In the genomic region with DNA sequence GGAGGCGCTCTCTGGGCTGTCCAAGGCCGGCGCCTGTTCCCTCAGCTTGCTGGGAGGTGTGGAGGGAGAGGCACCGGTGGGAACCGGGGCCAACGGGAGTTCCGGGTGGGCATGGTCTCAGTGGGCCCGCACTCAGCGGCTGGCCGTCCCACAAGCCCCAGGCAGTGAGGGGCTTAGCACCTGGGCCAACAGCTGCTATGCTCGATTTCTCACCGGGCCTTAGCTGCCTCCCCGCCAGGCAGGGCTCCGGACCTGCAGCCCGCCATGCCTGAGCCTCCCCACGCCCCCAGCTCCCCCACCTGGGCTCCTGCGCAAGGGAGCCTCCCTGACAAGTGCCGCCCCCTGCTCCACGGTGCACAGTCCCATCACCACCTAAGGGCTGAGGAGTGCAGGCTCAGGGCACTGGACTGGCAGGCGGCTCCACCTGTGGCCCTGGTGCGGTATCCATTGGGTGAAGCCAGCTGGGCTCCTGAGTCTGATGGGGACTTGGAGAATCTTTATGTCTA, we compare ENCODE assay signal across 32 cellular contexts.
"Had no signal": no experiment of that assay in that cellular context is flagged by ENCODE, and none has a peak within 500 bp of the region (broad histone marks: within the 10 kb centered on the region; RNA-seq: fewer than 3 reads in every experiment).

No MANE protein-coding gene starts in this region.

- H3K27ac ChIP-seq: adrenal gland, body of pancreas, brain microvascular endothelial cell, breast epithelium, VCaP had no signal

- H3K36me3 ChIP-seq: adrenal gland, brain microvascular endothelial cell, breast epithelium had no signal

- H3K27me3 ChIP-seq: adrenal gland, body of pancreas, brain microvascular endothelial cell, breast epithelium had no signal

- H3K4me1 ChIP-seq: adrenal gland, body of pancreas, breast epithelium had no signal

- ATAC-seq: activated CD8-positive, alpha-beta T cell treated with anti-CD3 and anti-CD28 coated beads for 36 hours; activated naive CD4-positive, alpha-beta T cell treated with anti-CD3 and anti-CD28 coated beads, Interleukin-2, amount 50 U/mL, for 72 hours; activated T-cell treated with anti-CD3 and anti-CD28 coated beads, Interleukin-2, amount 50 U/mL, for 4 hours; activated T-cell treated with anti-CD3 and anti-CD28 coated beads, Interleukin-2, amount 50 U/mL, for 72 hours; activated T-helper 17 cell treated with anti-CD3 and anti-CD28 coated beads, Interleukin-2, amount 50 U/mL, for 72 hours; body of pancreas had no signal

- DNase-seq: activated B cell treated with CpG ODN at 0.5 μM for 24 hours; activated CD4-positive, alpha-beta memory T cell treated with anti-CD3 and anti-CD28 coated beads for 36 hours; activated CD4-positive, alpha-beta T cell treated with anti-CD3 and anti-CD28 coated beads for 4 hours; activated CD4-positive, alpha-beta T cell treated with anti-CD3 and anti-CD28 coated beads, Interleukin-2, amount 10 ng/mL, durations not matched to agents 24 days and 14 days; activated CD4-positive, alpha-beta T cell treated with anti-CD3 and anti-CD28 coated beads, Interleukin-2, amount 50 U/mL, for 1 hour; activated CD4-positive, alpha-beta T cell treated with anti-CD3 and anti-CD28 coated beads, Interleukin-2, amount 50 U/mL, for 4 hours; activated CD4-positive, CD25-positive, alpha-beta regulatory T cell treated with anti-CD3 and anti-CD28 coated beads, Interleukin-2, amount 50 U/mL, for 72 hours; activated CD8-positive, alpha-beta memory T cell treated with anti-CD3 and anti-CD28 coated beads, Interleukin-2, amount 50 U/mL, for 4 hours; activated CD8-positive, alpha-beta T cell treated with anti-CD3 and anti-CD28 coated beads for 36 hours; activated effector memory CD4-positive, alpha-beta T cell treated with anti-CD3 and anti-CD28 coated beads, Interleukin-2, amount 50 U/mL, for 16 hours; activated gamma-delta T cell treated with Interleukin-2 at 50 U/mL for 16 hours; activated naive CD4-positive, alpha-beta T cell; activated naive CD4-positive, alpha-beta T cell treated with anti-CD3 and anti-CD28 coated beads for 36 hours; activated naive CD4-positive, alpha-beta T cell treated with anti-CD3 and anti-CD28 coated beads, Interleukin-2, amount 50 U/mL, for 16 hours; activated naive CD8-positive, alpha-beta T cell treated with anti-CD3 and anti-CD28 coated beads for 36 hours; activated T-cell treated with anti-CD3 and anti-CD28 coated beads for 4 hours; activated T-cell treated with anti-CD3 and anti-CD28 coated beads, Interleukin-2, amount 50 U/mL, for 1 hour; activated T-cell treated with anti-CD3 and anti-CD28 coated beads, Interleukin-2, amount 50 U/mL, for 4 hours; activated T-cell treated with anti-CD3 and anti-CD28 coated beads, Interleukin-2, amount 50 U/mL, for 72 hours; adrenal gland; amniotic stem cell; aorta; body of pancreas; brain microvascular endothelial cell; central memory CD4-positive, alpha-beta T cell; T-helper 1 cell; T-helper 2 cell; T-helper 9 cell had no signal

- H3K4me3 ChIP-seq: adrenal gland, body of pancreas, breast epithelium had no signal

- H3K9me3 ChIP-seq: adrenal gland, body of pancreas had no signal
